In the genomic region with DNA sequence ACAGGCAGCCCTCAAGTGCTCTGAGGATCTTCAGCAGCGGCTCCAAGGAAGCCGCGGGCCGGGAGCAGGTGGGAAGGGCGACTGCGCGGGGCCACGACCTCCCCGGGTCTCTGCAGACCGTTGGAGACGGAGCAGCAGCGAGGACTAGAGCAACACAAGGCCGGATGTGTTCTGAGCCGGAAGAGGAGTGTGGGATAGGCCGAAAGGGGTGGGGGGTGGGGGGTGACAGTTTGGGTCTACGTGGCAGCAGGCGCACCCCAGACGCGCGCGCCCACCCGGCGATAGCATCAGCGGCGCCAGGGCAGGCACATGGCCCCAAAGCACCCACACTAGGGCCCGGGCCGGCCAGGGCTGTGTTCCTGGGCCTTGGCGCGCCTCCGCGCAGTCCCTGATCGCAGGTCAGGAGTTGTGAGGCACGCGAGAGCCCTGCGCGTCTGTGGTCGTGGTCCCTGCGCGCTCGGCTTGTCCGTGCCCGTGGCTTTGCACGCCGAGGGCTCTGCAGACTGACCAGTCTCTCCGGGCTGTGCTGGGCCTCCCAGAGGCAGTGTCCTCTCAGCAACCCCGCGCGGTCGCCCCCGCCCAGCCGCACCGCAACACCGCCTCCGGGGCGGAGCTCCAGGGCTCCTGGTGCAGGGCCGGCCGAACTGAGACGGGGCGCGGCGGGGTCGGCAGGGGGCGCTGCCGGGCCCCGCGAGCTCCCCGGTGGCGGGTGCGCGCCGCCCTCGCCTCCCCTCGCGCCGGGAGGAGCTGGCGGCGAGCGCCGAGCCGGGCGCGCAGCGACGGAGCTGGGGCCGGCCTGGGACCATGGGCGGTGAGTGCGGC, we compare ENCODE assay signal across 1 cellular context.
TF ChIP-seq lines count a peak whose summit lies in the region.

A gene with protein sequence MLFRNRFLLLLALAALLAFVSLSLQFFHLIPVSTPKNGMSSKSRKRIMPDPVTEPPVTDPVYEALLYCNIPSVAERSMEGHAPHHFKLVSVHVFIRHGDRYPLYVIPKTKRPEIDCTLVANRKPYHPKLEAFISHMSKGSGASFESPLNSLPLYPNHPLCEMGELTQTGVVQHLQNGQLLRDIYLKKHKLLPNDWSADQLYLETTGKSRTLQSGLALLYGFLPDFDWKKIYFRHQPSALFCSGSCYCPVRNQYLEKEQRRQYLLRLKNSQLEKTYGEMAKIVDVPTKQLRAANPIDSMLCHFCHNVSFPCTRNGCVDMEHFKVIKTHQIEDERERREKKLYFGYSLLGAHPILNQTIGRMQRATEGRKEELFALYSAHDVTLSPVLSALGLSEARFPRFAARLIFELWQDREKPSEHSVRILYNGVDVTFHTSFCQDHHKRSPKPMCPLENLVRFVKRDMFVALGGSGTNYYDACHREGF (plus strand): TSS at position 725 of the 822 bp plus-strand sequence. CDS start 28,351 bp downstream, outside the sequence.

TF ChIP-seq in HepG2, 621 proteins besides CTCF, POLR2A, EP300 and RAD21 (continued from another document and continues in another):
- TF ChIP-seq, protein P1, sequence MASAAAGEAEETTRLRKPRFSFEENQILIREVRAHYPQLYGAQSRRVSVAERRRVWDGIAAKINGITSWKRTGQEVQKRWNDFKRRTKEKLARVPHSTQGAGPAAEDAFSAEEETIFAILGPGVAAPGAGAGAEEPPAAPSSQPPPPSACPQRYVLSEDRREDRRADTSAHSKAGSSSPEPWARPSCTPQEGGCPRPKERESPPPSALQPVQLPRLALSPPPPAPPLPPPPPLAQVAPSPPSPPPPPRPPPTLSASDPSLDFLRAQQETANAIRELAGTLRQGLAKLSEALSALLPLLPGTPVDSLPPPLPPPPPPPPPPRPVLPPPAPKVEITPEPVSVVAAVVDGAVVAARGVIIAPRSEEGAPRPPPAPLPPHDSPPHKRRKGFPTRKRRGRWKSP (CRISPR knock-in tag; IDR thresholded peaks at IDR 0.05) = no peak
- no peak for TF ChIP-seq HMG20A (CRISPR knock-in tag; IDR thresholded peaks at IDR 0.05; ENCODE audit: borderline replicate concordance)
- TF ChIP-seq ZNF232 (CRISPR knock-in tag; IDR thresholded peaks at IDR 0.05; ENCODE audit: borderline replicate concordance) = no peak
- TF ChIP-seq, protein P2, sequence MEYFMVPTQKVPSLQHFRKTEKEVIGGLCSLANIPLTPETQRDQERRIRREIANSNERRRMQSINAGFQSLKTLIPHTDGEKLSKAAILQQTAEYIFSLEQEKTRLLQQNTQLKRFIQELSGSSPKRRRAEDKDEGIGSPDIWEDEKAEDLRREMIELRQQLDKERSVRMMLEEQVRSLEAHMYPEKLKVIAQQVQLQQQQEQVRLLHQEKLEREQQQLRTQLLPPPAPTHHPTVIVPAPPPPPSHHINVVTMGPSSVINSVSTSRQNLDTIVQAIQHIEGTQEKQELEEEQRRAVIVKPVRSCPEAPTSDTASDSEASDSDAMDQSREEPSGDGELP (IDR thresholded peaks at IDR 0.05; ENCODE audit: borderline replicate concordance, low read depth) = no peak
- peak; percentile 76 for TF ChIP-seq IKZF4 (CRISPR knock-in tag; IDR thresholded peaks at IDR 0.05; ENCODE audit: borderline replicate concordance, low read depth, not compliant biosample characterization)
- TF ChIP-seq, protein P3, sequence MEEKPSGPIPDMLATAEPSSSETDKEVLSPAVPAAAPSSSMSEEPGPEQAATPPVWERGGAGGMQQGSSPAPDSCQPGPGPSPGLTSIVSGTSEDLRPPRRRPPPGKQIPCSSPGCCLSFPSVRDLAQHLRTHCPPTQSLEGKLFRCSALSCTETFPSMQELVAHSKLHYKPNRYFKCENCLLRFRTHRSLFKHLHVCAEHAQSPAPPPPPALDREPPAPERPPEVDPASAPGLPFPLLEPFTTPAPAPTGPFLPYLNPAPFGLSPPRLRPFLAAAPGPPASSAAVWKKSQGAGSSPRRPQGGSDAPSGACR (CRISPR knock-in tag; IDR thresholded peaks at IDR 0.05) = no peak
- no peak for TF ChIP-seq ZNF468 (CRISPR knock-in tag; IDR thresholded peaks at IDR 0.05)
- TF ChIP-seq RBAK (CRISPR knock-in tag; IDR thresholded peaks at IDR 0.05) = no peak
- TF ChIP-seq SYNCRIP (IDR thresholded peaks at IDR 0.05; ENCODE audit: insufficient read depth, low read depth, low read length) = no peak
- TF ChIP-seq ZNF549 (CRISPR knock-in tag; IDR thresholded peaks at IDR 0.05) = no peak
- TF ChIP-seq CREM (IDR thresholded peaks at IDR 0.05) = no peak
- TF ChIP-seq CREM (CRISPR knock-in tag; IDR thresholded peaks at IDR 0.05) = no peak
- TF ChIP-seq, protein P4, sequence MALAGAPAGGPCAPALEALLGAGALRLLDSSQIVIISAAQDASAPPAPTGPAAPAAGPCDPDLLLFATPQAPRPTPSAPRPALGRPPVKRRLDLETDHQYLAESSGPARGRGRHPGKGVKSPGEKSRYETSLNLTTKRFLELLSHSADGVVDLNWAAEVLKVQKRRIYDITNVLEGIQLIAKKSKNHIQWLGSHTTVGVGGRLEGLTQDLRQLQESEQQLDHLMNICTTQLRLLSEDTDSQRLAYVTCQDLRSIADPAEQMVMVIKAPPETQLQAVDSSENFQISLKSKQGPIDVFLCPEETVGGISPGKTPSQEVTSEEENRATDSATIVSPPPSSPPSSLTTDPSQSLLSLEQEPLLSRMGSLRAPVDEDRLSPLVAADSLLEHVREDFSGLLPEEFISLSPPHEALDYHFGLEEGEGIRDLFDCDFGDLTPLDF (CRISPR knock-in tag; IDR thresholded peaks at IDR 0.05) = no peak; the same call in 1 of the 2 replicates
- no peak for TF ChIP-seq ZNF850 (CRISPR knock-in tag; conservative IDR thresholded peaks at IDR 0.05)
- TF ChIP-seq, protein P5, sequence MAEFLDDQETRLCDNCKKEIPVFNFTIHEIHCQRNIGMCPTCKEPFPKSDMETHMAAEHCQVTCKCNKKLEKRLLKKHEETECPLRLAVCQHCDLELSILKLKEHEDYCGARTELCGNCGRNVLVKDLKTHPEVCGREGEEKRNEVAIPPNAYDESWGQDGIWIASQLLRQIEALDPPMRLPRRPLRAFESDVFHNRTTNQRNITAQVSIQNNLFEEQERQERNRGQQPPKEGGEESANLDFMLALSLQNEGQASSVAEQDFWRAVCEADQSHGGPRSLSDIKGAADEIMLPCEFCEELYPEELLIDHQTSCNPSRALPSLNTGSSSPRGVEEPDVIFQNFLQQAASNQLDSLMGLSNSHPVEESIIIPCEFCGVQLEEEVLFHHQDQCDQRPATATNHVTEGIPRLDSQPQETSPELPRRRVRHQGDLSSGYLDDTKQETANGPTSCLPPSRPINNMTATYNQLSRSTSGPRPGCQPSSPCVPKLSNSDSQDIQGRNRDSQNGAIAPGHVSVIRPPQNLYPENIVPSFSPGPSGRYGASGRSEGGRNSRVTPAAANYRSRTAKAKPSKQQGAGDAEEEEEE (CRISPR knock-in tag; IDR thresholded peaks at IDR 0.05; ENCODE audit: borderline replicate concordance) = no peak
- 0 out of 2 replicates have a peak, but pooled peaks have one; percentile 48 for TF ChIP-seq CAMTA2 (CRISPR knock-in tag; IDR thresholded peaks at IDR 0.05; ENCODE audit: borderline replicate concordance)
- no peak for TF ChIP-seq SNRNP70 (IDR thresholded peaks at IDR 0.05; ENCODE audit: low read depth, low read length)
- no peak for TF ChIP-seq AHR (CRISPR knock-in tag; IDR thresholded peaks at IDR 0.05)
- peak; percentile 85 for TF ChIP-seq YEATS4 (CRISPR knock-in tag; IDR thresholded peaks at IDR 0.05; ENCODE audit: borderline replicate concordance)
- TF ChIP-seq CBX5 (CRISPR knock-in tag; IDR thresholded peaks at IDR 0.05; ENCODE audit: borderline replicate concordance) = no peak
- no peak for TF ChIP-seq ZBTB20 (CRISPR knock-in tag; IDR thresholded peaks at IDR 0.05; ENCODE audit: borderline replicate concordance, low read depth)
- TF ChIP-seq, protein P6, sequence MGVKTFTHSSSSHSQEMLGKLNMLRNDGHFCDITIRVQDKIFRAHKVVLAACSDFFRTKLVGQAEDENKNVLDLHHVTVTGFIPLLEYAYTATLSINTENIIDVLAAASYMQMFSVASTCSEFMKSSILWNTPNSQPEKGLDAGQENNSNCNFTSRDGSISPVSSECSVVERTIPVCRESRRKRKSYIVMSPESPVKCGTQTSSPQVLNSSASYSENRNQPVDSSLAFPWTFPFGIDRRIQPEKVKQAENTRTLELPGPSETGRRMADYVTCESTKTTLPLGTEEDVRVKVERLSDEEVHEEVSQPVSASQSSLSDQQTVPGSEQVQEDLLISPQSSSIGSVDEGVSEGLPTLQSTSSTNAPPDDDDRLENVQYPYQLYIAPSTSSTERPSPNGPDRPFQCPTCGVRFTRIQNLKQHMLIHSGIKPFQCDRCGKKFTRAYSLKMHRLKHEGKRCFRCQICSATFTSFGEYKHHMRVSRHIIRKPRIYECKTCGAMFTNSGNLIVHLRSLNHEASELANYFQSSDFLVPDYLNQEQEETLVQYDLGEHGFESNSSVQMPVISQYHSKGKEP (CRISPR knock-in tag; IDR thresholded peaks at IDR 0.05) = no peak
- peak; percentile 28 for TF ChIP-seq TAF15 (IDR thresholded peaks at IDR 0.05; ENCODE audit: low read depth, low read length, poor library complexity, severe bottlenecking)
- TF ChIP-seq ZNF556 (CRISPR knock-in tag; IDR thresholded peaks at IDR 0.05; ENCODE audit: borderline replicate concordance) = peak; percentile 23; the same call in 1 of the 2 replicates
- TF ChIP-seq, protein P7, sequence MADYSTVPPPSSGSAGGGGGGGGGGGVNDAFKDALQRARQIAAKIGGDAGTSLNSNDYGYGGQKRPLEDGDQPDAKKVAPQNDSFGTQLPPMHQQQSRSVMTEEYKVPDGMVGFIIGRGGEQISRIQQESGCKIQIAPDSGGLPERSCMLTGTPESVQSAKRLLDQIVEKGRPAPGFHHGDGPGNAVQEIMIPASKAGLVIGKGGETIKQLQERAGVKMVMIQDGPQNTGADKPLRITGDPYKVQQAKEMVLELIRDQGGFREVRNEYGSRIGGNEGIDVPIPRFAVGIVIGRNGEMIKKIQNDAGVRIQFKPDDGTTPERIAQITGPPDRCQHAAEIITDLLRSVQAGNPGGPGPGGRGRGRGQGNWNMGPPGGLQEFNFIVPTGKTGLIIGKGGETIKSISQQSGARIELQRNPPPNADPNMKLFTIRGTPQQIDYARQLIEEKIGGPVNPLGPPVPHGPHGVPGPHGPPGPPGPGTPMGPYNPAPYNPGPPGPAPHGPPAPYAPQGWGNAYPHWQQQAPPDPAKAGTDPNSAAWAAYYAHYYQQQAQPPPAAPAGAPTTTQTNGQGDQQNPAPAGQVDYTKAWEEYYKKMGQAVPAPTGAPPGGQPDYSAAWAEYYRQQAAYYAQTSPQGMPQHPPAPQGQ (CRISPR knock-in tag; IDR thresholded peaks at IDR 0.05; ENCODE audit: borderline replicate concordance) = no peak
- peak; percentile 75 for TF ChIP-seq ZFX (CRISPR knock-in tag; IDR thresholded peaks at IDR 0.05; ENCODE audit: low read depth)
- TF ChIP-seq JUN (CRISPR knock-in tag; IDR thresholded peaks at IDR 0.05) = 0 out of 2 replicates have a peak, but pooled peaks have one; percentile 24
- TF ChIP-seq, protein P8, sequence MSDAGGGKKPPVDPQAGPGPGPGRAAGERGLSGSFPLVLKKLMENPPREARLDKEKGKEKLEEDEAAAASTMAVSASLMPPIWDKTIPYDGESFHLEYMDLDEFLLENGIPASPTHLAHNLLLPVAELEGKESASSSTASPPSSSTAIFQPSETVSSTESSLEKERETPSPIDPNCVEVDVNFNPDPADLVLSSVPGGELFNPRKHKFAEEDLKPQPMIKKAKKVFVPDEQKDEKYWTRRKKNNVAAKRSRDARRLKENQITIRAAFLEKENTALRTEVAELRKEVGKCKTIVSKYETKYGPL (CRISPR knock-in tag; IDR thresholded peaks at IDR 0.05) = no peak
- TF ChIP-seq, protein P9, sequence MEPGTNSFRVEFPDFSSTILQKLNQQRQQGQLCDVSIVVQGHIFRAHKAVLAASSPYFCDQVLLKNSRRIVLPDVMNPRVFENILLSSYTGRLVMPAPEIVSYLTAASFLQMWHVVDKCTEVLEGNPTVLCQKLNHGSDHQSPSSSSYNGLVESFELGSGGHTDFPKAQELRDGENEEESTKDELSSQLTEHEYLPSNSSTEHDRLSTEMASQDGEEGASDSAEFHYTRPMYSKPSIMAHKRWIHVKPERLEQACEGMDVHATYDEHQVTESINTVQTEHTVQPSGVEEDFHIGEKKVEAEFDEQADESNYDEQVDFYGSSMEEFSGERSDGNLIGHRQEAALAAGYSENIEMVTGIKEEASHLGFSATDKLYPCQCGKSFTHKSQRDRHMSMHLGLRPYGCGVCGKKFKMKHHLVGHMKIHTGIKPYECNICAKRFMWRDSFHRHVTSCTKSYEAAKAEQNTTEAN (CRISPR knock-in tag; conservative IDR thresholded peaks at IDR 0.05) = 0 out of 2 replicates have a peak, but pooled peaks have one; percentile 19
- TF ChIP-seq, protein P10, sequence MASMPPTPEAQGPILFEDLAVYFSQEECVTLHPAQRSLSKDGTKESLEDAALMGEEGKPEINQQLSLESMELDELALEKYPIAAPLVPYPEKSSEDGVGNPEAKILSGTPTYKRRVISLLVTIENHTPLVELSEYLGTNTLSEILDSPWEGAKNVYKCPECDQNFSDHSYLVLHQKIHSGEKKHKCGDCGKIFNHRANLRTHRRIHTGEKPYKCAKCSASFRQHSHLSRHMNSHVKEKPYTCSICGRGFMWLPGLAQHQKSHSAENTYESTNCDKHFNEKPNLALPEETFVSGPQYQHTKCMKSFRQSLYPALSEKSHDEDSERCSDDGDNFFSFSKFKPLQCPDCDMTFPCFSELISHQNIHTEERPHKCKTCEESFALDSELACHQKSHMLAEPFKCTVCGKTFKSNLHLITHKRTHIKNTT (CRISPR knock-in tag; IDR thresholded peaks at IDR 0.05) = no peak
- TF ChIP-seq ZSCAN30 (CRISPR knock-in tag; IDR thresholded peaks at IDR 0.05) = no peak
- TF ChIP-seq ZNF34 (CRISPR knock-in tag; IDR thresholded peaks at IDR 0.05; ENCODE audit: borderline replicate concordance) = no peak
- TF ChIP-seq, protein P11, sequence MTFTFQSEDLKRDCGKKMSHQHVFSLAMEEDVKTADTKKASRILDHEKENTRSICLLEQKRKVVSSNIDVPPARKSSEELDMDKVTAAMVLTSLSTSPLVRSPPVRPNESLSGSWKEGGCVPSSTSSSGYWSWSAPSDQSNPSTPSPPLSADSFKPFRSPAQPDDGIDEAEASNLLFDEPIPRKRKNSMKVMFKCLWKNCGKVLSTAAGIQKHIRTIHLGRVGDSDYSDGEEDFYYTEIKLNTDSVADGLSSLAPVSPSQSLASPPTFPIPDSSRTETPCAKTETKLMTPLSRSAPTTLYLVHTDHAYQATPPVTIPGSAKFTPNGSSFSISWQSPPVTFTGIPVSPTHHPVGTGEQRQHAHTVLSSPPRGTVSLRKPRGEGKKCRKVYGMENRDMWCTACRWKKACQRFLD (CRISPR knock-in tag; IDR thresholded peaks at IDR 0.05; ENCODE audit: borderline replicate concordance) = no peak; the same call in 1 of the 2 replicates
- no peak for TF ChIP-seq ZNF124 (CRISPR knock-in tag; IDR thresholded peaks at IDR 0.05)
- TF ChIP-seq POLR2AphosphoS2 (IDR thresholded peaks at IDR 0.05; ENCODE audit: low read depth, low read length) = no peak
- TF ChIP-seq ZNF720 (CRISPR knock-in tag; IDR thresholded peaks at IDR 0.05) = no peak
- TF ChIP-seq U2AF2 (IDR thresholded peaks at IDR 0.05; ENCODE audit: low read depth, low read length) = no peak
- TF ChIP-seq KLF12 (CRISPR knock-in tag; IDR thresholded peaks at IDR 0.05; ENCODE audit: borderline replicate concordance) = 0 out of 2 replicates have a peak, but pooled peaks have one; percentile 27
- TF ChIP-seq HMG20B (CRISPR knock-in tag; conservative IDR thresholded peaks at IDR 0.05) = no peak
- TF ChIP-seq RORA (CRISPR knock-in tag; IDR thresholded peaks at IDR 0.05) = no peak
- TF ChIP-seq PHF8 (CRISPR knock-in tag; IDR thresholded peaks at IDR 0.05) = peak; percentile 86
- no peak for TF ChIP-seq HNRNPH1 (optimal IDR thresholded peaks at IDR 0.05; ENCODE audit: low read depth, low read length)
- no peak for TF ChIP-seq NCOR1 (IDR thresholded peaks at IDR 0.05; ENCODE audit: borderline replicate concordance, low read length)
- TF ChIP-seq ATM (IDR thresholded peaks at IDR 0.05; ENCODE audit: borderline replicate concordance) = no peak
